ENCODE assay signal across 18 cellular contexts in genomic region chr2:174722942-174723598, GRCh38.
"Had no signal": no experiment of that assay in that cellular context is flagged by ENCODE, and none has a peak within 500 bp of the region (broad histone marks: within the 10 kb centered on the region; RNA-seq: fewer than 3 reads in every experiment).

No MANE protein-coding gene starts in this region.

- DNase-seq: activated CD4-positive, alpha-beta T cell treated with anti-CD3 and anti-CD28 coated beads, Interleukin-2, amount 10 ng/mL, durations not matched to agents 24 days and 14 days; activated CD8-positive, alpha-beta T cell treated with anti-CD3 and anti-CD28 coated beads, Interleukin-2, amount 10 ng/mL, durations not matched to agents 7 days and 5 days; activated effector memory CD4-positive, alpha-beta T cell treated with Interleukin-2 at 50 U/mL for 16 hours; activated naive CD4-positive, alpha-beta T cell treated with anti-CD3 and anti-CD28 coated beads, Interleukin-2, amount 10 ng/mL, durations not matched to agents 7 days and 5 days; activated naive CD8-positive, alpha-beta T cell treated with anti-CD3 and anti-CD28 coated beads, Interleukin-2, amount 50 U/mL, for 24 hours; activated T-cell treated with anti-CD3 and anti-CD28 coated beads, Interleukin-2, amount 50 U/mL, for 48 hours; cerebellar nuclear complex; effector CD8-positive, alpha-beta T cell; heart right ventricle; left ventricle myocardium inferior; mammary epithelial cell; retina; stimulated activated CD8-positive, alpha-beta memory T cell treated with anti-CD3 and anti-CD28 coated beads, Interleukin-4, amount 100 ng/mL, for 48 hours; stimulated activated naive CD4-positive, alpha-beta T cell; T-helper 9 cell had no signal

- H3K27me3 ChIP-seq: ascending aorta, breast epithelium had no signal

- H3K4me3 ChIP-seq: ascending aorta, breast epithelium, heart right ventricle, left ventricle myocardium inferior had no signal

- H3K27ac ChIP-seq: ascending aorta, breast epithelium, heart right ventricle, left ventricle myocardium inferior had no signal

- ATAC-seq: activated CD8-positive, alpha-beta T cell treated with anti-CD3 and anti-CD28 coated beads, Interleukin-2, amount 10 ng/mL, durations not matched to agents 7 days and 5 days; activated naive CD8-positive, alpha-beta T cell treated with anti-CD3 and anti-CD28 coated beads, Interleukin-2, amount 50 U/mL, for 24 hours; esophagus mucosa; heart right ventricle had no signal

- H3K36me3 ChIP-seq: ascending aorta, breast epithelium, heart right ventricle, left ventricle myocardium inferior had no signal
